Comparison of ENCODE assay signal across 8 cellular contexts in genomic region chr14:56118611-56119181, GRCh38. TPM values are rescaled to one million over a fixed set of nuclear protein-coding genes. Genes with fewer than 3 reads are reported as not detected.
DNase-seq lines count a peak whose midpoint lies in the region; ATAC-seq lines count a peak whose summit lies in the region.

No MANE protein-coding gene starts in this region.

- no peaks in the 10 kb centered on the region for H3K36me3 ChIP-seq in HUES6 (ENCODE audit: control insufficient read depth, insufficient read depth, low read length)

- no peak overlapping the region; the same call in 1 of the 2 replicates for H3K27ac ChIP-seq in HUES6 (ENCODE audit: low read depth, low read length)

- H3K27me3 ChIP-seq in HUES6 (ENCODE audit: control insufficient read depth, insufficient read depth, low read length): peaks cover 28% of the 10 kb centered on the region

- ATAC-seq in GM19397 (IDR thresholded peaks at IDR 0.05; ENCODE audit: unreplicated experiment) (peak; percentile 17), GM18858 (IDR thresholded peaks at IDR 0.05; ENCODE audit: unreplicated experiment) (no peak)

- H3K4me3 ChIP-seq in HUES6 (ENCODE audit: low read depth, low read length): peak overlapping the region; percentile 94

- H3K9ac ChIP-seq in HUES6 (ENCODE audit: low read length): peak overlapping the region; percentile 62

- peaks cover 18% of the 10 kb centered on the region for H3K4me1 ChIP-seq in HUES6 (ENCODE audit: control insufficient read depth, insufficient read depth, low read length)

- intact Hi-C loops in cardiac septum (cut with DNase I) (loop anchor here (5.0 kb wide), 2 partner anchors 104 to 224 kb away; no protein-coding TSS in a partner anchor), posterior cingulate gyrus (cut with DNase I) (loop anchor here (2.0 to 10.0 kb wide), 4 partner anchors 64 to 534 kb away; partner anchors contain the start of gene KTN1)

- H3K9me3 ChIP-seq in HUES6 (ENCODE audit: control insufficient read depth, insufficient read depth, low read depth, low read length): no peaks in the 10 kb centered on the region

- DNase-seq in Ammon's horn (ENCODE audit: low spot score) (peak; percentile 45), activated gamma-delta T cell treated with Interleukin-2 at 50 U/mL for 16 hours (peak; percentile 19), cardiac septum (ENCODE audit: low spot score) (peak; percentile 86), posterior cingulate gyrus (peak in 9 of 10 donors; percentile 17 to 89 (median 42)), NCI-H2029 (lab: John Stamatoyannopoulos, UW) (no peak)

RNA-seq across cellular contexts. Expression of gene PELI2, which starts 0.5 kb away (rescaled TPM):
- 3.4 TPM for total RNA-seq in cardiac septum
